Comparison of ENCODE assay signal across 8 cellular contexts in the genomic region with DNA sequence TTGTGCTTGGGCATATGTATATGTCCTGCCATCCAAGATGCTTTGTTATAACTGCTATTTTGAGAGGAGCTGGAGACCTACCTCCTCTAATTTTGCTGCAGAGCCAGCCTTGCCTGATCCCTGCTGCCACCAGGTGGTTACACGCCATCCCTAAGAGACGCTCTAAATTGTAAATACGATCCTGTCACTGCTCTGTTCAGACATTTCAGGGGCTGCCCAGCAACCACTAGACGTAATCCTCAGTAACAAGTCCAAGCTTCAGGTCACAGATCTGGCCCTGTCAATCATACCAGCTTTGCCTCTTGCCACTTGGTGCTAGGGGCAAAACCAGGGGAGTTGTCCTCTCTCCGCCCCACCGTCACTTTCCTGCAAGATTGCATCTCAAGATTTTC. TPM values are rescaled to one million over a fixed set of nuclear protein-coding genes. Genes with fewer than 3 reads are reported as not detected.
A peak's percentile ranks its signal among the peaks of the same experiment; 100 is the strongest.
DNase-seq lines count a peak whose midpoint lies in the region; ATAC-seq and TF ChIP-seq lines count a peak whose summit lies in the region.

No MANE protein-coding gene starts in this region.

- no peak overlapping the region for H3K4me3 ChIP-seq in fibroblast of villous mesenchyme (ENCODE audit: low read depth, low read length)

- DNase-seq in A172 (ENCODE audit: low spot score): peak; percentile 81
- DNase-seq in NCI-H1694 (lab: John Stamatoyannopoulos, UW): peak; percentile 63
- DNase-seq in T1000 (lab: John Stamatoyannopoulos, UW): peak; percentile 10
- peak; percentile 10 for DNase-seq in fibroblast of villous mesenchyme (ENCODE audit: low read depth)
- peak in 9 of 10 donors; percentile 37 to 93 (median 64) for DNase-seq in posterior cingulate gyrus

- intact Hi-C loops in posterior cingulate gyrus (cut with DNase I): loop anchor here (2.0 to 5.0 kb wide), 2 partner anchors 80 to 218 kb away; a partner anchor contains a TSS

- ATAC-seq in HG02840 (IDR thresholded peaks at IDR 0.05; ENCODE audit: low FRiP score, unreplicated experiment): peak; percentile 52
- ATAC-seq in HG03571 (IDR thresholded peaks at IDR 0.05; ENCODE audit: unreplicated experiment): no peak

- TF ChIP-seq CTCF in GM12872 (IDR thresholded peaks at IDR 0.05; ENCODE audit: insufficient read depth, low read depth, low read length): peak; percentile 68
- peak; percentile 44 for TF ChIP-seq CTCF in fibroblast of villous mesenchyme (IDR thresholded peaks at IDR 0.05; ENCODE audit: insufficient read depth, low read depth, low read length)

RNA-seq across cellular contexts. Expression of a gene that starts 32.9 kb away (rescaled TPM):
- 0.24 TPM in 1 of 2 replicates, not detected in the other for total RNA-seq in A172 (2014; rRNA removed; shearing (Covaris generic))
- not detected in 2 replicates for total RNA-seq in fibroblast of villous mesenchyme

RNA-seq across cellular contexts. Expression of a gene that starts 36.6 kb away (rescaled TPM):
- total RNA-seq in A172 (2014; rRNA removed; shearing (Covaris generic)): not detected in 2 replicates
- total RNA-seq in fibroblast of villous mesenchyme: not detected in 2 replicates

Comparison
In these comparisons a context has a peak if more than half of its experiments do, and no peak if none do; other contexts are left out.
1. DNase-seq: peak in every context shown above with its lines; median percentile 81 in A172; 64 in posterior cingulate gyrus; 63 in NCI-H1694; 10 in T1000; 10 in fibroblast of villous mesenchyme.